In genomic region chr2:26175716-26176615, GRCh38 we compare ENCODE assay signal across 1 cellular context.
TF ChIP-seq lines count a peak whose summit lies in the region.

No MANE protein-coding gene starts in this region.

TF ChIP-seq in GM12878, 131 proteins besides CTCF, POLR2A, EP300 and RAD21 (continued from another document):
- TF ChIP-seq ZNF592 (IDR thresholded peaks at IDR 0.05): no peak
- TF ChIP-seq RAD51 (IDR thresholded peaks at IDR 0.05): no peak
- TF ChIP-seq FOXK2 (IDR thresholded peaks at IDR 0.05): no peak
- TF ChIP-seq RB1 (IDR thresholded peaks at IDR 0.05; ENCODE audit: borderline replicate concordance): no peak
- TF ChIP-seq IKZF1 (conservative IDR thresholded peaks at IDR 0.05): no peak
- no peak for TF ChIP-seq NKRF (conservative IDR thresholded peaks at IDR 0.05)
- TF ChIP-seq CEBPZ (IDR thresholded peaks at IDR 0.05; ENCODE audit: low read depth, low read length): no peak
- no peak for TF ChIP-seq USF2 (IDR thresholded peaks at IDR 0.05; ENCODE audit: borderline replicate concordance, low read depth, low read length)
- no peak for TF ChIP-seq NBN (IDR thresholded peaks at IDR 0.05)
- no peak for TF ChIP-seq ZZZ3 (IDR thresholded peaks at IDR 0.05; ENCODE audit: control insufficient read depth, insufficient read length, low read depth)
